Comparison of ENCODE assay signal across 9 cellular contexts in genomic region chr4:44713125-44713524, GRCh38.
"Had no signal": no experiment of that assay in that cellular context is flagged by ENCODE, and none has a peak within 500 bp of the region (broad histone marks: within the 10 kb centered on the region; RNA-seq: fewer than 3 reads in every experiment).

No MANE protein-coding gene starts in this region.

- H3K9me3 Mint-ChIP-seq: HFFc6 had no signal

- ATAC-seq: HCT116 had no signal

- FAIRE-seq: HTR-8/SVneo had no signal

- H3K9me3 ChIP-seq: HAP-1 had no signal

- H3K4me3 Mint-ChIP-seq: HFFc6 had no signal

- H3K27ac Mint-ChIP-seq: HFFc6 had no signal

- DNase-seq: GM23248, GOT3, H7, HFFc6, IMR-90, KBM-7 had no signal

- H3K4me3 ChIP-seq: GM23248, HAP-1 had no signal

- H3K27ac ChIP-seq: GM23248 had no signal
